16 cellular contexts compared by ENCODE assay signal in genomic region chr13:112260108-112261055, GRCh38.
DNase-seq lines count a peak whose midpoint lies in the region; ATAC-seq and TF ChIP-seq lines count a peak whose summit lies in the region.
"Had no signal": no experiment of that assay in that cellular context is flagged by ENCODE, and none has a peak within 500 bp of the region (broad histone marks: within the 10 kb centered on the region; RNA-seq: fewer than 3 reads in every experiment).

No MANE protein-coding gene starts in this region.

- H3K4me3 ChIP-seq in WERI-Rb-1 (ENCODE audit: low read depth, low read length) (no peak overlapping the region), lung (no peak overlapping the region)
- H3K4me3 ChIP-seq: BLaER1, HAP-1 had no signal

- WGBS in lung, 2 donors, result 82 to 87% methylated on average over 28 to 29 of the region's 29 CpGs

- ATAC-seq in lung (ENCODE audit: insufficient read depth, low FRiP score), result no peak
- ATAC-seq: HepG2 had no signal

- DNase-seq in NCI-H2171 treated with DMSO at 0.1 percent for 48 hours (lab: John Stamatoyannopoulos, UW), result peak; percentile 7
- DNase-seq in NCI-H2171 (lab: John Stamatoyannopoulos, UW), result no peak
- peak; percentile 1 for DNase-seq in GM03348 (ENCODE audit: low spot score)
- DNase-seq in WERI-Rb-1, result peak; percentile 5
- peak; percentile 24 for DNase-seq in lung (ENCODE audit: low spot score)
- no peak for DNase-seq in central memory CD4-positive, alpha-beta T cell
- no peak for DNase-seq in NOMO-1 treated with DMSO at 0.1 percent for 48 hours (lab: John Stamatoyannopoulos, UW; ENCODE audit: unreplicated experiment)
- no peak for DNase-seq in effector CD4-positive, alpha-beta T cell
- DNase-seq: 8988T; AML-193; CD4-positive, CD25-positive, alpha-beta regulatory T cell; DMS53; HFFc6 had no signal

- H3K27ac ChIP-seq in WERI-Rb-1 (no peak overlapping the region), lung (ENCODE audit: low read depth in 1 of 2, low read length in 1 of 2) (no peak overlapping the region)
- H3K27ac ChIP-seq: BLaER1 had no signal

- peaks cover 16% of the 10 kb centered on the region for H3K9me3 ChIP-seq in WERI-Rb-1 (ENCODE audit: severe bottlenecking)
- H3K9me3 ChIP-seq in lung (ENCODE audit: control insufficient read depth in 2 of 2, insufficient read depth in 1 of 2, low read length in 1 of 2), result peaks cover 0 to 14% of the 10 kb centered on the region in 2 donors
- H3K9me3 ChIP-seq: BLaER1, HAP-1 had no signal

- H3K4me1 ChIP-seq in lung (ENCODE audit: control insufficient read depth in 2 of 2, insufficient read depth in 2 of 2, low read length in 2 of 2), result no peaks in the 10 kb centered on the region
- H3K4me1 ChIP-seq: BLaER1, HAP-1 had no signal

- no peak for TF ChIP-seq CTCF in WERI-Rb-1 (IDR thresholded peaks at IDR 0.05; ENCODE audit: low read depth, low read length)
- TF ChIP-seq CTCF in lung (IDR thresholded peaks at IDR 0.05; ENCODE audit: control extremely low read depth, extremely low read depth), result no peak

- no peaks in the 10 kb centered on the region for H3K36me3 ChIP-seq in WERI-Rb-1
- no peaks in the 10 kb centered on the region for H3K36me3 ChIP-seq in lung (ENCODE audit: control insufficient read depth in 2 of 2, insufficient read depth in 2 of 2, low read length in 2 of 2)
- H3K36me3 ChIP-seq: BLaER1, HAP-1 had no signal

- H3K27me3 ChIP-seq in WERI-Rb-1 (ENCODE audit: insufficient read depth, low read depth, severe bottlenecking) (peaks cover 97% of the 10 kb centered on the region), lung (ENCODE audit: control insufficient read depth, insufficient read depth) (no peaks in the 10 kb centered on the region)
- H3K27me3 ChIP-seq: BLaER1 had no signal

Comparison
In these comparisons a context has a peak if more than half of its experiments do, and no peak if none do; other contexts are left out.
1. DNase-seq: peak in NCI-H2171 treated with DMSO at 0.1 percent for 48 hours (single experiment), GM03348 (single experiment), WERI-Rb-1 (single experiment) and lung (single experiment); none in NCI-H2171 (single experiment), central memory CD4-positive, alpha-beta T cell (single experiment), NOMO-1 treated with DMSO at 0.1 percent for 48 hours (single experiment) and effector CD4-positive, alpha-beta T cell (single experiment).